Comparison of ENCODE assay signal across 23 cellular contexts in the genomic region with DNA sequence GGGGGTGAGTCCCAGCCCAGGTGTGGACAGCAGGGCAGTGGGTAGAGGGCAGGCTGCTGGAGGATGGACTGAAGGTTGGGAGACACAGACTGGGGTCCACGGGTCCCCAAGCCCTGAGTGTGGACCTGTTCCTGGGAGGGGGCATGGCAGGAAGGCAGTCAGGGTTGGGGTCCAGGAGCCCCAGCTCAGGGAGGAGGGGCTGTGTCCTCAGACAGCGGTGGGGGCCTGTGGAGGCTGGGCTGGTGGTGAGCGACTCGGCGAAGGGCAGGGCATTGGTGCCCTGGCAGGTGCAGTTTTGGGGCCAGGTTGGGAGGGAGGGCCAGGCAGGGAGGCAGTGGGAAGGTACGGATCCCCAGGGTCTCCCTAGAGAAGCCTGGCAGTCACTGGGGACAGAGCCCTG. TPM values are rescaled to one million over a fixed set of nuclear protein-coding genes. Genes with fewer than 3 reads are reported as not detected.
"Had no signal": no experiment of that assay in that cellular context is flagged by ENCODE, and none has a peak within 500 bp of the region (broad histone marks: within the 10 kb centered on the region; RNA-seq: fewer than 3 reads in every experiment).

No MANE protein-coding gene starts in this region.

- H3K4me1 ChIP-seq: esophagus squamous epithelium, gastroesophageal sphincter, lower lobe of right lung, psoas muscle, sigmoid colon, upper lobe of left lung, uterus had no signal

- H3K4me2 ChIP-seq: hepatocyte had no signal

- H3K36me3 ChIP-seq: uterus had no signal

- H3K79me2 ChIP-seq: hepatocyte had no signal

- H3K27ac Mint-ChIP-seq: natural killer cell treated with Interleukin-12 subunit alpha and Interleukin-12 subunit beta and Interleukin-15 and Interleukin-18, amount 100 ng/mL, for 72 hours had no signal

- H3K27me3 Mint-ChIP-seq: natural killer cell treated with Interleukin-12 subunit alpha and Interleukin-12 subunit beta and Interleukin-15 and Interleukin-18, amount 100 ng/mL, for 72 hours had no signal

- H3K4me3 ChIP-seq: esophagus squamous epithelium, gastroesophageal sphincter, hepatocyte, lower lobe of right lung, psoas muscle, sigmoid colon, skin epidermis, tibial artery, upper lobe of left lung, uterus had no signal

- H3K9me3 ChIP-seq: esophagus squamous epithelium, gastroesophageal sphincter, lower lobe of right lung, psoas muscle, sigmoid colon, tibial artery, upper lobe of left lung, uterus had no signal

- H2AFZ ChIP-seq: hepatocyte had no signal

- H3K36me3 Mint-ChIP-seq: natural killer cell treated with Interleukin-12 subunit alpha and Interleukin-12 subunit beta and Interleukin-15 and Interleukin-18, amount 100 ng/mL, for 72 hours had no signal

- ATAC-seq: gastroesophageal sphincter, left lobe of liver, lower lobe of right lung had no signal

- DNase-seq: effector memory CD4-positive, alpha-beta T cell; esophagus squamous epithelium; foreskin fibroblast; glutamatergic neuron; lower lobe of right lung; mesenchymal stem cell; midbrain; psoas muscle; sigmoid colon; stimulated activated CD4-positive, alpha-beta T cell treated with anti-CD3 and anti-CD28 coated beads, Interleukin-2, amount 100 ng/mL, for 24 hours; stimulated activated CD4-positive, alpha-beta T cell treated with anti-CD3 and anti-CD28 coated beads, Interleukin-4, amount 100 ng/mL, for 4 hours; stimulated activated naive CD4-positive, alpha-beta T cell treated with Interleukin-2 at 50 U/mL for 16 hours; tibial artery; uterus had no signal

- H3K4me3 Mint-ChIP-seq: natural killer cell treated with Interleukin-12 subunit alpha and Interleukin-12 subunit beta and Interleukin-15 and Interleukin-18, amount 100 ng/mL, for 72 hours had no signal

- H3K27ac ChIP-seq: esophagus squamous epithelium, gastroesophageal sphincter, hepatocyte, lower lobe of right lung, psoas muscle, sigmoid colon, skin epidermis, tibial artery, upper lobe of left lung, uterus had no signal

- H3K9me3 Mint-ChIP-seq: natural killer cell treated with Interleukin-12 subunit alpha and Interleukin-12 subunit beta and Interleukin-15 and Interleukin-18, amount 100 ng/mL, for 72 hours had no signal

RNA-seq across cellular contexts. Expression of a gene that starts 34.0 kb away (rescaled TPM):
- total RNA-seq: osteoblast had no signal

RNA-seq across cellular contexts. Expression of a gene that starts 55.3 kb away (rescaled TPM):
- total RNA-seq: epithelial cell of proximal tubule; kidney epithelial cell; natural killer cell treated with Interleukin-12 subunit alpha and Interleukin-12 subunit beta and Interleukin-15 and Interleukin-18, amount 100 ng/mL, for 72 hours; osteoblast had no signal
